1 cellular context compared by ENCODE assay signal in the genomic region with DNA sequence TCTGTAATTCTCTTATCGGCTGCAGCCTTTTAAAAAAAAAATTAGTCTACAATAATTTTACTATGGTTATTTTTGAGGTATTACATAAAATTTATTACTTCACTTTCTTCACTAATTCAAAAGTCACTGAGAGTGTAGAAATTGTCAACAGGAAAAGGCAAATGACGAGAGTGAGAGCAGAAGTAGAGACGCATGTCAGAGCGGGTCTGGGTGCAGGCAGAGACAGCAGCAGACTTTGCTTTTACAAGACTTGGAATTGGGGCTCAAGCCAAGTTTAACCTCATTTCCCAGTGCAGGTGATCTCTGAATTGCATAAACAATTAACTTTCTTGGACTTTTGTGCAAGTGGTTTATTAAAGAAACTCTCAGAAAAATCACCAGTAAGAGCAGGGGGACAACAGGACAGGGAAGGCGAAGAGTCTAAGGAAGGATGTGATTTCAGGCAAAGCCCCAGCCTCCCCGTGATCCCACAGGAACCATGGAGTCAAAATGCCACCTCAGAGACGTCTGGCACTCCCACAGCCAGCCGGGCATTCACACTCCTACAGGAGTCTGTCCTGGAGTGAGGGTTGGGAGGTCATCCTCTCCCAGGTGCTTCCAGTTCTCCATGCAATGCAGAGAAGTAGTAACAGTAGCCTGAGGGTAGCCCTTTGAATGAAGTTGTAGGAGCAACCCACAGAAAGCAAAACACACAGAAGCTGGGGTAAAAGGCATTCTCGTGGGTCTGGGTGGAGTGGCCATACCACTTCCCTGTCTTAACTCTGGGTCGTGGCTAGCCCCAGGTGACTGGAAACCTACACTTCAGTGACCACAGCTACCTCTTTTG.
TF ChIP-seq lines count a peak whose summit lies in the region.

No MANE protein-coding gene starts in this region.

TF ChIP-seq in IMR-90, 13 proteins besides CTCF, POLR2A, EP300 and RAD21:
- no peak for TF ChIP-seq MAZ (IDR thresholded peaks at IDR 0.05; ENCODE audit: borderline replicate concordance, low read depth, low read length)
- TF ChIP-seq, protein P1, sequence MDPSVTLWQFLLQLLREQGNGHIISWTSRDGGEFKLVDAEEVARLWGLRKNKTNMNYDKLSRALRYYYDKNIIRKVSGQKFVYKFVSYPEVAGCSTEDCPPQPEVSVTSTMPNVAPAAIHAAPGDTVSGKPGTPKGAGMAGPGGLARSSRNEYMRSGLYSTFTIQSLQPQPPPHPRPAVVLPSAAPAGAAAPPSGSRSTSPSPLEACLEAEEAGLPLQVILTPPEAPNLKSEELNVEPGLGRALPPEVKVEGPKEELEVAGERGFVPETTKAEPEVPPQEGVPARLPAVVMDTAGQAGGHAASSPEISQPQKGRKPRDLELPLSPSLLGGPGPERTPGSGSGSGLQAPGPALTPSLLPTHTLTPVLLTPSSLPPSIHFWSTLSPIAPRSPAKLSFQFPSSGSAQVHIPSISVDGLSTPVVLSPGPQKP (IDR thresholded peaks at IDR 0.05; ENCODE audit: borderline replicate concordance, low read depth, low read length) = no peak
- no peak for TF ChIP-seq RCOR1 (IDR thresholded peaks at IDR 0.05; ENCODE audit: insufficient replicate concordance, low read length)
- TF ChIP-seq SMC3 (IDR thresholded peaks at IDR 0.05; ENCODE audit: low read depth, low read length) = no peak
- TF ChIP-seq, protein P2, sequence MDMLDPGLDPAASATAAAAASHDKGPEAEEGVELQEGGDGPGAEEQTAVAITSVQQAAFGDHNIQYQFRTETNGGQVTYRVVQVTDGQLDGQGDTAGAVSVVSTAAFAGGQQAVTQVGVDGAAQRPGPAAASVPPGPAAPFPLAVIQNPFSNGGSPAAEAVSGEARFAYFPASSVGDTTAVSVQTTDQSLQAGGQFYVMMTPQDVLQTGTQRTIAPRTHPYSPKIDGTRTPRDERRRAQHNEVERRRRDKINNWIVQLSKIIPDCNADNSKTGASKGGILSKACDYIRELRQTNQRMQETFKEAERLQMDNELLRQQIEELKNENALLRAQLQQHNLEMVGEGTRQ (IDR thresholded peaks at IDR 0.05; ENCODE audit: low read depth, low read length) = no peak
- TF ChIP-seq FOS (IDR thresholded peaks at IDR 0.05; ENCODE audit: low read depth, low read length) = no peak
- TF ChIP-seq NFE2L2 (IDR thresholded peaks at IDR 0.05; ENCODE audit: low read depth, low read length) = no peak
- TF ChIP-seq MXI1 (IDR thresholded peaks at IDR 0.05; ENCODE audit: borderline replicate concordance, low read depth, low read length) = no peak
- no peak for TF ChIP-seq CEBPB (IDR thresholded peaks at IDR 0.05; ENCODE audit: low read depth, low read length)
- no peak for TF ChIP-seq CHD1 (IDR thresholded peaks at IDR 0.05; ENCODE audit: low read depth, low read length)
- TF ChIP-seq BHLHE40 (IDR thresholded peaks at IDR 0.05; ENCODE audit: low read depth, low read length) = no peak
- TF ChIP-seq MAFK (IDR thresholded peaks at IDR 0.05; ENCODE audit: low read depth, low read length) = no peak
- no peak for TF ChIP-seq RFX5 (IDR thresholded peaks at IDR 0.05; ENCODE audit: low read depth, low read length)
TF ChIP-seq in IMR-90: peak in this region for 0.
